8 cellular contexts compared by ENCODE assay signal in genomic region chr19:21358768-21359451, GRCh38. TPM values are rescaled to one million over a fixed set of nuclear protein-coding genes. Genes with fewer than 3 reads are reported as not detected.
DNase-seq lines count a peak whose midpoint lies in the region; ATAC-seq, FAIRE-seq and TF ChIP-seq lines count a peak whose summit lies in the region.

Gene ZNF738, plus strand, starts transcription at chr19:21359000. Its CDS starts 141 bp downstream, at chr19:21359141.

- peaks cover 6% of the 10 kb centered on the region for H3K4me1 Mint-ChIP-seq in T-helper 1 cell treated with Interleukin-12 subunit alpha and Interleukin-12 subunit beta and Interleukin-4 antibody, amounts not matched to agents 30 μg/mL and 1 μg/mL, for 36 hours (ENCODE audit: low read depth)

- H3K27me3 Mint-ChIP-seq in T-helper 1 cell treated with Interleukin-12 subunit alpha and Interleukin-12 subunit beta and Interleukin-4 antibody, amounts not matched to agents 30 μg/mL and 1 μg/mL, for 36 hours (ENCODE audit: low read depth) = no peaks in the 10 kb centered on the region

- no peaks in the 10 kb centered on the region for H3K27me3 ChIP-seq in right cardiac atrium (ENCODE audit: control insufficient read depth, insufficient read depth)
- H3K27me3 ChIP-seq in psoas muscle (ENCODE audit: insufficient read depth in 3 of 3, low read length in 2 of 3) = peaks cover 0 to 3% (median 0%) of the 10 kb centered on the region in 3 donors

- H3K9me3 ChIP-seq in right cardiac atrium (ENCODE audit: control insufficient read depth, low read length) = no peaks in the 10 kb centered on the region
- H3K9me3 ChIP-seq in psoas muscle = no peaks in the 10 kb centered on the region

- H3K36me3 Mint-ChIP-seq in T-helper 1 cell treated with Interleukin-12 subunit alpha and Interleukin-12 subunit beta and Interleukin-4 antibody, amounts not matched to agents 30 μg/mL and 1 μg/mL, for 36 hours (ENCODE audit: low read depth) = peaks cover 26% of the 10 kb centered on the region

- WGBS in right cardiac atrium = under 1% methylated on average over 36 of the region's 36 CpGs
- WGBS in psoas muscle, 3 donors = 0 to 1% (median 0%) methylated on average over 35 to 36 of the region's 36 CpGs

- H3K4me1 ChIP-seq in right cardiac atrium (ENCODE audit: control insufficient read depth, insufficient read depth, low read length) = no peaks in the 10 kb centered on the region
- H3K4me1 ChIP-seq in psoas muscle = no peaks in the 10 kb centered on the region

- H3K27ac Mint-ChIP-seq in T-helper 1 cell treated with Interleukin-12 subunit alpha and Interleukin-12 subunit beta and Interleukin-4 antibody, amounts not matched to agents 30 μg/mL and 1 μg/mL, for 36 hours = peak within 1 kb of the TSS; percentile 94

- no peak for TF ChIP-seq CTCF in psoas muscle (IDR thresholded peaks at IDR 0.05)

- H3K36me3 ChIP-seq in psoas muscle (ENCODE audit: insufficient read depth in 1 of 2, low read depth in 1 of 2) = peaks cover 0 to 4% of the 10 kb centered on the region in 2 donors

- DNase-seq in NCI-H1417 (lab: John Stamatoyannopoulos, UW) (peak; percentile 90 to 98 (median 91)), anterior cingulate cortex (lab: John Stamatoyannopoulos, UW) (peak; percentile 43 to 96 (median 90)), right cardiac atrium (peak; percentile 94 to 96 (median 95)), psoas muscle (peak; percentile 91 to 94), urothelium cell line (ENCODE audit: low spot score) (peak; percentile 26)

- H3K4me3 Mint-ChIP-seq in T-helper 1 cell treated with Interleukin-12 subunit alpha and Interleukin-12 subunit beta and Interleukin-4 antibody, amounts not matched to agents 30 μg/mL and 1 μg/mL, for 36 hours = peak within 1 kb of the TSS; percentile 95

- intact Hi-C loops in right cardiac atrium (cut with DNase I) (no loop called here), psoas muscle (cut with DNase I) (loop anchor here in 1 of 2 donors (1.0 kb wide), 1 partner anchor 31 kb away; no protein-coding TSS in a partner anchor)

- peaks cover 27% of the 10 kb centered on the region for H3K9me3 Mint-ChIP-seq in T-helper 1 cell treated with Interleukin-12 subunit alpha and Interleukin-12 subunit beta and Interleukin-4 antibody, amounts not matched to agents 30 μg/mL and 1 μg/mL, for 36 hours

- H3K4me3 ChIP-seq in right cardiac atrium (ENCODE audit: low read length) = peak within 1 kb of the TSS; percentile 63
- peak within 1 kb of the TSS; percentile 85 for H3K4me3 ChIP-seq in psoas muscle

- H3K27ac ChIP-seq in right cardiac atrium (ENCODE audit: low read length) = peak within 1 kb of the TSS; percentile 33
- H3K27ac ChIP-seq in psoas muscle = peak within 1 kb of the TSS; percentile 46

- no peak for FAIRE-seq in urothelium cell line (lab: Jason Lieb, UNC)

- ATAC-seq in HG02623 (IDR thresholded peaks at IDR 0.05; ENCODE audit: unreplicated experiment) = peak; percentile 94
- ATAC-seq in right cardiac atrium = peak; percentile 100
- ATAC-seq in psoas muscle = peak; percentile 98 to 100 (median 99)

- peak; percentile 40 for TF ChIP-seq POLR2A in GM10847 (IDR thresholded peaks at IDR 0.05; ENCODE audit: extremely low read depth, insufficient read length)

RNA-seq across cellular contexts. Expression of gene ZNF738, which starts in this region (rescaled TPM):
- 1 to 10 TPM; 2.3 to 3.2 (median 2.9) TPM for total RNA-seq in right cardiac atrium
- polyA plus RNA-seq in right cardiac atrium = 2.9 TPM
- 1 to 10 TPM in 1 of 4 donors, under 1 TPM in 3; 0.56 to 1.1 (median 0.69) TPM for total RNA-seq in psoas muscle
- 1 to 10 TPM in 1 of 3 donors, under 1 TPM in 2; 0.48 to 1.7 (median 0.89) TPM for polyA plus RNA-seq in psoas muscle

Comparison
In these comparisons a context has a peak if more than half of its experiments do, and no peak if none do; other contexts are left out.
1. Peak in every context shown above with its lines: DNase-seq, ATAC-seq, H3K4me3 ChIP-seq and H3K27ac ChIP-seq.
2. DNase-seq: peak in every context shown above with its lines; median percentile 95 in right cardiac atrium; 92 in psoas muscle; 91 in NCI-H1417; 90 in anterior cingulate cortex; 26 in urothelium cell line.